In the genomic region with DNA sequence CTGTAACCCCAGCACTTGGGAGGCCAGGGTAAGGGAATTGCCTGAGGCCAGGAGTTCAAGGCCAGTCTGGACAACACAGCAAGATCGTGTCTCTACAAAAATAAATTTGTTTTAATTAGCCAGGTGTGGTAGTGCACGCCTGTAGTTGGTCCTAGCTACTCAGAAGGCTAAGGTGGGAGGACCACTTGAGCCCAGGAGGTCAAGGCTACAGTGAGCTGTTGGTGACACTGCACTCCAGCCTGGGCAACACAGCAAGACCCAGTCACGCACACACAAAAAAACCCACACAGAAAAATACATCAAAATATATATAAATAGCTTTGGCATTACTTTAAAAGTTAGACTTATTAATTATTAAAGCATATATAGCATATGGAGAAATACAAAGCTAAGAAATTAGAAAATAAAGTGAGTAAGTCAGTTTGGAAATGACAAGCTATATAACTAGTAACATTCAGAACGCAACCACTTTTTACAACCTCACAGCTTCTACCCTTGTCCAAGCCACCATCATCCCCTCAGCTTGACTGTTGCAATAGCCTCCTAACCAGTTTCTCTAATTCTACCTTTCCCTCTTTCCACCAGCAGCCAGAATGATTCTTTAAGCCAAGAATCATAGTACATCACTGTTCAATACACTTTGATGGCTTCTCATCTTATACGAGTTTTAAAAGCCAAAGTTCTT, we compare ENCODE assay signal across 33 cellular contexts. TPM values are rescaled to one million over a fixed set of nuclear protein-coding genes. Genes with fewer than 3 reads are reported as not detected.
"Had no signal": no experiment of that assay in that cellular context is flagged by ENCODE, and none has a peak within 500 bp of the region (broad histone marks: within the 10 kb centered on the region; RNA-seq: fewer than 3 reads in every experiment).

No MANE protein-coding gene starts in this region.

- H3K36me3 Mint-ChIP-seq: naive B cell; natural killer cell treated with Interleukin-12 subunit alpha and Interleukin-12 subunit beta and Interleukin-15 and Interleukin-18, amount 100 ng/mL, for 72 hours; stimulated activated memory B cell treated with anti-CD40 and anti-IgM and Interleukin-4, amounts not matched to agents 10 μg/mL and 1 μg/mL and 100 μg/mL, for 72 hours had no signal

- H3K27me3 Mint-ChIP-seq: dendritic cell treated with granulocyte-macrophage colony-stimulating factor and Interleukin-4, amounts not matched to agents 40 ng/mL and 50 ng/mL, for 4 days; natural killer cell treated with Interleukin-12 subunit alpha and Interleukin-12 subunit beta and Interleukin-15 and Interleukin-18, amount 100 ng/mL, for 72 hours; stimulated activated memory B cell treated with anti-CD40 and anti-IgM and Interleukin-4, amounts not matched to agents 10 μg/mL and 1 μg/mL and 100 μg/mL, for 72 hours had no signal

- H3K27ac Mint-ChIP-seq: dendritic cell treated with granulocyte-macrophage colony-stimulating factor and Interleukin-4, amounts not matched to agents 40 ng/mL and 50 ng/mL, for 4 days; endodermal cell; mesothelial cell of epicardium; naive B cell; natural killer cell treated with Interleukin-12 subunit alpha and Interleukin-12 subunit beta and Interleukin-15 and Interleukin-18, amount 100 ng/mL, for 72 hours; stimulated activated memory B cell treated with anti-CD40 and anti-IgM and Interleukin-4, amounts not matched to agents 10 μg/mL and 1 μg/mL and 100 μg/mL, for 72 hours had no signal

- H3K4me3 Mint-ChIP-seq: dendritic cell treated with granulocyte-macrophage colony-stimulating factor and Interleukin-4, amounts not matched to agents 40 ng/mL and 50 ng/mL, for 4 days; endodermal cell; mesothelial cell of epicardium; naive B cell; natural killer cell treated with Interleukin-12 subunit alpha and Interleukin-12 subunit beta and Interleukin-15 and Interleukin-18, amount 100 ng/mL, for 72 hours; stimulated activated memory B cell treated with anti-CD40 and anti-IgM and Interleukin-4, amounts not matched to agents 10 μg/mL and 1 μg/mL and 100 μg/mL, for 72 hours had no signal

- H3K4me1 Mint-ChIP-seq: naive B cell; stimulated activated memory B cell treated with anti-CD40 and anti-IgM and Interleukin-4, amounts not matched to agents 10 μg/mL and 1 μg/mL and 100 μg/mL, for 72 hours had no signal

- ATAC-seq: esophagus mucosa; gastroesophageal sphincter; left cardiac atrium; left lung; mucosa of descending colon; stimulated activated memory B cell treated with anti-CD40 and anti-IgM and Interleukin-4, amounts not matched to agents 10 μg/mL and 1 μg/mL and 100 μg/mL, for 72 hours; stimulated activated naive CD8-positive, alpha-beta T cell treated with anti-CD3 and anti-CD28 coated beads, Interleukin-15, Interleukin-2, amounts not matched to agents 100 U/mL and 50 U/mL, for 24 hours had no signal

- H3K9me3 Mint-ChIP-seq: dendritic cell treated with granulocyte-macrophage colony-stimulating factor and Interleukin-4, amounts not matched to agents 40 ng/mL and 50 ng/mL, for 4 days; endodermal cell; mesothelial cell of epicardium; naive B cell; natural killer cell treated with Interleukin-12 subunit alpha and Interleukin-12 subunit beta and Interleukin-15 and Interleukin-18, amount 100 ng/mL, for 72 hours; stimulated activated memory B cell treated with anti-CD40 and anti-IgM and Interleukin-4, amounts not matched to agents 10 μg/mL and 1 μg/mL and 100 μg/mL, for 72 hours had no signal

- DNase-seq: colonic mucosa; effector CD8-positive, alpha-beta T cell; endodermal cell; foreskin fibroblast; heart right ventricle; hippocampal formation; left cardiac atrium; left lung; mesenchymal stem cell; mucosa of descending colon; naive B cell; nucleus accumbens; sigmoid colon; stimulated activated CD4-positive, alpha-beta T cell treated with anti-CD3 and anti-CD28 coated beads, Interleukin-2, amount 100 ng/mL, for 24 hours; stimulated activated CD4-positive, alpha-beta T cell treated with anti-CD3 and anti-CD28 coated beads, Interleukin-4, amount 100 ng/mL, for 24 hours; stimulated activated naive CD8-positive, alpha-beta T cell treated with anti-CD3 and anti-CD28 coated beads, Interleukin-15, Interleukin-2, amounts not matched to agents 100 U/mL and 50 U/mL, for 24 hours; substantia nigra; testis; upper lobe of left lung had no signal

RNA-seq across cellular contexts. Expression of a gene that starts 56.9 kb away (rescaled TPM):
- total RNA-seq: endodermal cell; lung microvascular endothelial cell; natural killer cell treated with Interleukin-12 subunit alpha and Interleukin-12 subunit beta and Interleukin-15 and Interleukin-18, amount 100 ng/mL, for 72 hours; skeletal muscle tissue had no signal

RNA-seq across cellular contexts. Expression of a gene that starts 58.3 kb away (rescaled TPM):
- total RNA-seq: colonic mucosa; endodermal cell; esophagus mucosa; gastroesophageal sphincter; heart right ventricle; kidney epithelial cell; left cardiac atrium; left lung; lower leg skin; lung microvascular endothelial cell; mesothelial cell of epicardium; mucosa of descending colon; natural killer cell treated with Interleukin-12 subunit alpha and Interleukin-12 subunit beta and Interleukin-15 and Interleukin-18, amount 100 ng/mL, for 72 hours; osteocyte; prostate gland; right atrium auricular region; sigmoid colon; skeletal muscle tissue; tibial nerve; upper lobe of left lung had no signal
